ENCODE assay signal across 18 cellular contexts in the genomic region with DNA sequence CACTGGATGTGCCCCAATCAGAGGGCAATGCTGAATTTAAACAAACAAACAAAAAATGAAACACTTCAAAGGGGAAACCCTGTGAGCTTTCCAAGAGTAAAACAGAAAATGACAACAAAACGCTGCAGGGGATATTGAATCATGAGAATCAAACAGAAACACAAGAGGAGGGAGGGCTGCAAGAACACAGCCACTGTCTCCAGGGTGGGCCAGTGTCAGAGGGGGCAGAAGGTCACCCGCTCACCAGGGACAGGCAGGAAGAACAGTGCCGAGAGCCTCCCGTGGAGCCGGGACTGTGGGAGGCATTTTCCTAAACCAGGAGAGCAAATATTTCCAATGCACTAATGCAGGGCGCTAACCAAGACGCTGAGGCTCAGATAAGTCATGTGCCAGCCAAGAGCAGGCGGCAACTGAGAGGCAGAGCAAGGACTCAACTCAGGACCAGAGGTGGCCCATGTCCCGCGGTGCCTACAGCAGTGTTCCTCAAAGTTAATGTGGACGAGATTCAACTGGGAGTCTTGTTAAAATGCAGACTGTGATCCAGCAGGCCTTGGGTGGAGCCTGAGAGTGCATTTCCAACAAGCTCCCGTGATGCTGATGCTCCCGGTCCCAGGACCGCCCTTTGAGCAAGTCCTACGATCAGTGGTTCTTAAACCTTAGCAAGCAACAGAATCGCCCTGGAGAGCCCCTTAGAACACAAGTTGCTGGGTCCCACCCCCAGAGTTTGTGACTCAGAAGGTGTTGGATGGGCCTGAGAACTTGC.
DNase-seq lines count a peak whose midpoint lies in the region; ATAC-seq, FAIRE-seq and TF ChIP-seq lines count a peak whose summit lies in the region.
"Had no signal": no experiment of that assay in that cellular context is flagged by ENCODE, and none has a peak within 500 bp of the region (broad histone marks: within the 10 kb centered on the region; RNA-seq: fewer than 3 reads in every experiment).

No MANE protein-coding gene starts in this region.

- no peak overlapping the region for H3K4me3 ChIP-seq in RWPE2 (ENCODE audit: severe bottlenecking)
- no peak overlapping the region for H3K4me3 ChIP-seq in H1 (ENCODE audit: extremely low read depth in 1 of 4, insufficient read depth in 2 of 4, low read depth in 3 of 4, low read length in 4 of 4)
- H3K4me3 ChIP-seq in thoracic aorta: no peak overlapping the region

- no peaks in the 10 kb centered on the region for H3K27me3 ChIP-seq in RWPE2 (ENCODE audit: insufficient read depth, poor library complexity, severe bottlenecking)
- H3K27me3 ChIP-seq in H1 (replicated peaks in 1 of 4; ENCODE audit: control insufficient read depth in 3 of 4, extremely low read depth in 1 of 4, insufficient read depth in 3 of 4, low read length in 3 of 4): no peaks in the 10 kb centered on the region
- no peaks in the 10 kb centered on the region for H3K27me3 ChIP-seq in thoracic aorta (replicated peaks; ENCODE audit: insufficient read depth)

- H3K14ac ChIP-seq in H1 (ENCODE audit: insufficient read length): no peak overlapping the region

- ATAC-seq in RWPE2 (ENCODE audit: low read depth) (no peak), thoracic aorta (ENCODE audit: insufficient number of reproducible peaks, low FRiP score, low read depth) (no peak)
- ATAC-seq: left lobe of liver; naive thymus-derived CD4-positive, alpha-beta T cell had no signal

- peak overlapping the region; percentile 7; the same call in 1 of the 2 replicates for H4K8ac ChIP-seq in H1 (ENCODE audit: extremely low read depth, insufficient read depth, low read length)

- no peak overlapping the region for H2BK20ac ChIP-seq in H1 (ENCODE audit: low read length)

- H3K56ac ChIP-seq in H1 (replicated peaks; ENCODE audit: insufficient read length, low read depth, low read length): no peak overlapping the region

- no peaks in the 10 kb centered on the region for H3K9me3 ChIP-seq in RWPE2 (ENCODE audit: severe bottlenecking)
- H3K9me3 ChIP-seq in H1 (ENCODE audit: insufficient read depth in 2 of 2, low read depth in 1 of 2, low read length in 1 of 2): no peaks in the 10 kb centered on the region
- no peaks in the 10 kb centered on the region for H3K9me3 ChIP-seq in thoracic aorta

- no peak overlapping the region for H3K4me2 ChIP-seq in H1 (ENCODE audit: insufficient read depth in 1 of 2, low read depth in 2 of 2, low read length in 2 of 2)

- H3K4me1 ChIP-seq in RWPE2 (ENCODE audit: insufficient read depth, poor library complexity, severe bottlenecking) (peaks cover 18% of the 10 kb centered on the region), H1 (replicated peaks in 1 of 4; ENCODE audit: control insufficient read depth in 3 of 4, insufficient read depth in 4 of 4, low read length in 3 of 4) (peaks cover 0 to 4% (median 3%) of the 10 kb centered on the region in 4 experiments; a peak in 4 of 7 replicates), thoracic aorta (ENCODE audit: control insufficient read depth in 1 of 2, low read depth in 2 of 2) (peaks cover 5 to 38% of the 10 kb centered on the region in 2 donors)

- H3K36me3 Mint-ChIP-seq in nephron (ENCODE audit: low read depth): no peaks in the 10 kb centered on the region
- no peaks in the 10 kb centered on the region for H3K36me3 Mint-ChIP-seq in activated T-helper 1 cell treated with anti-CD3 and anti-CD28 coated beads, Interleukin-12 subunit alpha, Interleukin-12 subunit beta, Interleukin-2, Interleukin-4 antibody, amounts not matched to agents 30 ng/mL and 10 ng/mL and 1 ng/mL, durations not matched to agents 14 hours and 24 hours and 36 hours (ENCODE audit: low read depth)
- H3K36me3 Mint-ChIP-seq: CD14-positive monocyte; naive thymus-derived CD4-positive, alpha-beta T cell; stimulated activated naive B cell treated with anti-CD40 and anti-IgM and Interleukin-4, amounts not matched to agents 10 μg/mL and 1 μg/mL and 100 μg/mL, for 72 hours had no signal

- DNase-seq in RWPE2 (ENCODE audit: low spot score) (no peak), H1 (ENCODE audit: low read depth in 1 of 2, low spot score in 2 of 2) (no peak), thoracic aorta (ENCODE audit: low spot score) (no peak), NCI-H2196 (lab: John Stamatoyannopoulos, UW; ENCODE audit: unreplicated experiment) (no peak), SW 1271 (lab: John Stamatoyannopoulos, UW) (no peak)
- DNase-seq in activated T-helper 1 cell treated with anti-CD3 and anti-CD28 coated beads, Interleukin-12 subunit alpha, Interleukin-12 subunit beta, Interleukin-2, Interleukin-4 antibody, amounts not matched to agents 30 ng/mL and 10 ng/mL and 1 ng/mL, durations not matched to agents 14 hours and 24 hours and 36 hours (ENCODE audit: low spot score): no peak
- DNase-seq: activated CD4-positive, CD25-positive, alpha-beta regulatory T cell; central memory CD4-positive, alpha-beta T cell; DMS79; naive thymus-derived CD4-positive, alpha-beta T cell; NCI-H187 treated with DMSO at 0.1 percent for 48 hours; NCI-H510A treated with DMSO at 0.1 percent for 48 hours; OCI-M1; stimulated activated naive B cell treated with anti-CD40 and anti-IgM and Interleukin-4, amounts not matched to agents 10 μg/mL and 1 μg/mL and 100 μg/mL, for 72 hours had no signal

- intact Hi-C loops in activated T-helper 1 cell treated with anti-CD3 and anti-CD28 coated beads, Interleukin-12 subunit alpha, Interleukin-12 subunit beta, Interleukin-2, Interleukin-4 antibody, amounts not matched to agents 30 ng/mL and 10 ng/mL and 1 ng/mL, durations not matched to agents 14 hours and 24 hours and 36 hours (cut with micrococcal nuclease): no loop called here

- FAIRE-seq in H1 (lab: Jason Lieb, UNC): no peak

- H3K9ac ChIP-seq in H1 (replicated peaks in 1 of 4; ENCODE audit: extremely low read depth in 1 of 4, low read depth in 3 of 4, low read length in 3 of 4): no peak overlapping the region

- H4K20me1 ChIP-seq in H1 (replicated peaks in 1 of 2; ENCODE audit: control insufficient read depth in 1 of 2, insufficient read depth in 2 of 2, low read length in 2 of 2): no peaks in the 10 kb centered on the region

- WGBS in H1 (ENCODE audit: extremely low coverage in 1 of 2, insufficient coverage in 1 of 2, insufficient read length in 1 of 2, insufficient replicate concordance in 2 of 2, low coverage in 1 of 2, low lambda C conversion rate in 2 of 2, missing lambda C conversion rate in 1 of 2), 2 experiments: 85% methylated on average over 16 of the region's 16 CpGs; no CpG with 5 or more reads in 1 of the 2 experiments

- H3K4me1 Mint-ChIP-seq in nephron: peaks cover 59% of the 10 kb centered on the region
- H3K4me1 Mint-ChIP-seq in activated T-helper 1 cell treated with anti-CD3 and anti-CD28 coated beads, Interleukin-12 subunit alpha, Interleukin-12 subunit beta, Interleukin-2, Interleukin-4 antibody, amounts not matched to agents 30 ng/mL and 10 ng/mL and 1 ng/mL, durations not matched to agents 14 hours and 24 hours and 36 hours (ENCODE audit: low read depth): no peaks in the 10 kb centered on the region
- H3K4me1 Mint-ChIP-seq: activated naive CD4-positive, alpha-beta T cell treated with anti-CD3 and anti-CD28 coated beads, Interleukin-2, amount 50 U/mL, for 24 hours; CD14-positive monocyte; naive thymus-derived CD4-positive, alpha-beta T cell; stimulated activated naive B cell treated with anti-CD40 and anti-IgM and Interleukin-4, amounts not matched to agents 10 μg/mL and 1 μg/mL and 100 μg/mL, for 72 hours had no signal

- H2BK12ac ChIP-seq in H1 (ENCODE audit: low read depth, low read length): peak overlapping the region; percentile 65; the same call in 1 of the 2 replicates

- H3K79me2 ChIP-seq in H1 (ENCODE audit: control insufficient read depth in 1 of 2, insufficient read depth in 2 of 2, low read length in 2 of 2): no peaks in the 10 kb centered on the region

- H2AK5ac ChIP-seq in H1 (ENCODE audit: low read depth, low read length): no peak overlapping the region

- H3K36me3 ChIP-seq in RWPE2 (ENCODE audit: low read depth) (no peaks in the 10 kb centered on the region), H1 (ENCODE audit: control insufficient read depth in 2 of 4, insufficient read depth in 4 of 4, low read length in 3 of 4) (no peaks in the 10 kb centered on the region), thoracic aorta (no peaks in the 10 kb centered on the region)

- no peaks in the 10 kb centered on the region for H3K79me1 ChIP-seq in H1 (ENCODE audit: low read depth, low read length)

- H3K27ac Mint-ChIP-seq in nephron: peak overlapping the region; percentile 96 to 97 (median 97)
- H3K27ac Mint-ChIP-seq in activated T-helper 1 cell treated with anti-CD3 and anti-CD28 coated beads, Interleukin-12 subunit alpha, Interleukin-12 subunit beta, Interleukin-2, Interleukin-4 antibody, amounts not matched to agents 30 ng/mL and 10 ng/mL and 1 ng/mL, durations not matched to agents 14 hours and 24 hours and 36 hours: no peak overlapping the region
- H3K27ac Mint-ChIP-seq: activated naive CD4-positive, alpha-beta T cell treated with anti-CD3 and anti-CD28 coated beads, Interleukin-2, amount 50 U/mL, for 24 hours; CD14-positive monocyte; naive thymus-derived CD4-positive, alpha-beta T cell; stimulated activated naive B cell treated with anti-CD40 and anti-IgM and Interleukin-4, amounts not matched to agents 10 μg/mL and 1 μg/mL and 100 μg/mL, for 72 hours had no signal

- H3K23ac ChIP-seq in H1 (ENCODE audit: insufficient read length): no peak overlapping the region

- H3K9me3 Mint-ChIP-seq in nephron: no peaks in the 10 kb centered on the region
- no peaks in the 10 kb centered on the region for H3K9me3 Mint-ChIP-seq in activated T-helper 1 cell treated with anti-CD3 and anti-CD28 coated beads, Interleukin-12 subunit alpha, Interleukin-12 subunit beta, Interleukin-2, Interleukin-4 antibody, amounts not matched to agents 30 ng/mL and 10 ng/mL and 1 ng/mL, durations not matched to agents 14 hours and 24 hours and 36 hours
- H3K9me3 Mint-ChIP-seq: activated naive CD4-positive, alpha-beta T cell treated with anti-CD3 and anti-CD28 coated beads, Interleukin-2, amount 50 U/mL, for 24 hours; stimulated activated naive B cell treated with anti-CD40 and anti-IgM and Interleukin-4, amounts not matched to agents 10 μg/mL and 1 μg/mL and 100 μg/mL, for 72 hours had no signal

- H2BK15ac ChIP-seq in H1 (ENCODE audit: low read length): no peak overlapping the region

- H2BK5ac ChIP-seq in H1 (ENCODE audit: low read depth, low read length): no peak overlapping the region

- H3K27ac ChIP-seq in RWPE2 (ENCODE audit: poor library complexity, severe bottlenecking): peak overlapping the region; percentile 76
- H3K27ac ChIP-seq in H1 (ENCODE audit: low read depth, low read length): no peak overlapping the region
- peak overlapping the region; percentile 72 to 73 for H3K27ac ChIP-seq in thoracic aorta

- TF ChIP-seq CTCF in RWPE2 (IDR thresholded peaks at IDR 0.05; ENCODE audit: poor library complexity, severe bottlenecking): no peak
- TF ChIP-seq CTCF in H1 (IDR thresholded peaks at IDR 0.05; ENCODE audit: control extremely low read depth in 1 of 3, insufficient read depth in 1 of 3, low read depth in 1 of 3, low read length in 3 of 3): no peak
- TF ChIP-seq CTCF in nephron (IDR thresholded peaks at IDR 0.05; ENCODE audit: unreplicated experiment in 3 of 3): no peak
- TF ChIP-seq CTCF in thoracic aorta (IDR thresholded peaks at IDR 0.05): no peak

- H2BK120ac ChIP-seq in H1 (replicated peaks; ENCODE audit: low read depth, low read length): no peak overlapping the region

- no peaks in the 10 kb centered on the region for H3K27me3 Mint-ChIP-seq in nephron (ENCODE audit: low read depth)
- H3K27me3 Mint-ChIP-seq in activated T-helper 1 cell treated with anti-CD3 and anti-CD28 coated beads, Interleukin-12 subunit alpha, Interleukin-12 subunit beta, Interleukin-2, Interleukin-4 antibody, amounts not matched to agents 30 ng/mL and 10 ng/mL and 1 ng/mL, durations not matched to agents 14 hours and 24 hours and 36 hours (ENCODE audit: insufficient read depth): no peaks in the 10 kb centered on the region

- H3K4me3 Mint-ChIP-seq in nephron: peak overlapping the region; percentile 0 to 22 (median 1)
- H3K4me3 Mint-ChIP-seq in activated T-helper 1 cell treated with anti-CD3 and anti-CD28 coated beads, Interleukin-12 subunit alpha, Interleukin-12 subunit beta, Interleukin-2, Interleukin-4 antibody, amounts not matched to agents 30 ng/mL and 10 ng/mL and 1 ng/mL, durations not matched to agents 14 hours and 24 hours and 36 hours: no peak overlapping the region
- H3K4me3 Mint-ChIP-seq: activated naive CD4-positive, alpha-beta T cell treated with anti-CD3 and anti-CD28 coated beads, Interleukin-2, amount 50 U/mL, for 24 hours; CD14-positive monocyte; naive thymus-derived CD4-positive, alpha-beta T cell; stimulated activated naive B cell treated with anti-CD40 and anti-IgM and Interleukin-4, amounts not matched to agents 10 μg/mL and 1 μg/mL and 100 μg/mL, for 72 hours had no signal

- no peak overlapping the region for H4K5ac ChIP-seq in H1 (ENCODE audit: insufficient read length, low read depth, low read length)

- H2AFZ ChIP-seq in H1 (ENCODE audit: low read length): no peak overlapping the region

- no peak overlapping the region for H3K18ac ChIP-seq in H1 (ENCODE audit: extremely low read depth, low read length)

- no peak for TF ChIP-seq POLR2A in H1 (IDR thresholded peaks at IDR 0.05; ENCODE audit: control extremely low read depth in 1 of 2, low read depth in 2 of 2, low read length in 2 of 2)

- no peak for TF ChIP-seq EP300 in H1 (IDR thresholded peaks at IDR 0.05; ENCODE audit: borderline replicate concordance in 1 of 2, low read depth in 2 of 2, low read length in 2 of 2)

- CTCF ChIA-PET in H1 (lab: Charles Lee; ENCODE audit: partially characterized antibody): interaction anchor here (0.6 kb wide), 1 partner anchor 422 kb away, joined by 5 read pairs; no protein-coding TSS in a partner anchor

- POLR2A ChIA-PET in H1 (lab: Charles Lee; ENCODE audit: partially characterized antibody): no interaction called here

- no peak for TF ChIP-seq RAD21 in H1 (IDR thresholded peaks at IDR 0.05 in 1 of 2, conservative IDR thresholded peaks at IDR 0.05 in 1 of 2; ENCODE audit: low read depth in 2 of 2, low read length in 2 of 2)

- H4K91ac ChIP-seq in H1 (replicated peaks; ENCODE audit: insufficient read length, low read length): no peak overlapping the region

- H3K23me2 ChIP-seq in H1 (ENCODE audit: low read depth, low read length): no peaks in the 10 kb centered on the region; the same call in 1 of the 2 replicates

- H3K4ac ChIP-seq in H1 (replicated peaks; ENCODE audit: insufficient read length, low read depth, low read length): no peak overlapping the region
